In genomic region chr9:77460938-77461337, GRCh38 we compare ENCODE assay signal across 30 cellular contexts.
"Had no signal": no experiment of that assay in that cellular context is flagged by ENCODE, and none has a peak within 500 bp of the region (broad histone marks: within the 10 kb centered on the region; RNA-seq: fewer than 3 reads in every experiment).

No MANE protein-coding gene starts in this region.

- H3K36me3 ChIP-seq: ovary, right lobe of liver, sigmoid colon, suprapubic skin, tibial artery, transverse colon, upper lobe of right lung, uterus had no signal

- DNase-seq: naive thymus-derived CD4-positive, alpha-beta T cell; natural killer cell; nephron progenitor cell; occipital lobe; ovary; posterior cingulate gyrus; psoas muscle; right cardiac atrium; right lobe of liver; sigmoid colon; small intestine; stimulated activated CD4-positive, alpha-beta T cell treated with anti-CD3 and anti-CD28 coated beads, Interleukin-15, amount 100 ng/mL, for 24 hours; stimulated activated CD4-positive, alpha-beta T cell treated with anti-CD3 and anti-CD28 coated beads, Interleukin-2, amount 100 ng/mL, for 24 hours; stimulated activated CD4-positive, alpha-beta T cell treated with anti-CD3 and anti-CD28 coated beads, Interleukin-2, amount 100 ng/mL, for 48 hours; stimulated activated CD4-positive, alpha-beta T cell treated with anti-CD3 and anti-CD28 coated beads, Interleukin-4, amount 100 ng/mL, for 24 hours; stimulated activated naive B cell treated with anti-CD40 and anti-IgM and Interleukin-4, amounts not matched to agents 10 μg/mL and 1 μg/mL and 100 μg/mL, for 72 hours; stimulated activated naive CD4-positive, alpha-beta T cell treated with Interleukin-2 at 50 U/mL for 16 hours; substantia nigra; testis; tibial artery; transverse colon; upper lobe of right lung; uterus had no signal

- H3K9me3 Mint-ChIP-seq: naive thymus-derived CD4-positive, alpha-beta T cell; natural killer cell; stimulated activated effector memory CD8-positive, alpha-beta T cell treated with anti-CD3 and anti-CD28 coated beads, Interleukin-12 subunit alpha, Interleukin-12 subunit beta, amount 100 ng/mL, for 72 hours; stimulated activated naive B cell treated with anti-CD40 and anti-IgM and Interleukin-4, amounts not matched to agents 10 μg/mL and 1 μg/mL and 100 μg/mL, for 72 hours; stimulated activated naive CD8-positive, alpha-beta T cell treated with anti-CD3 and anti-CD28 coated beads, Interleukin-15, Interleukin-2, amounts not matched to agents 100 ng/mL and 50 ng/mL, for 24 hours had no signal

- H3K4me3 ChIP-seq: ovary, psoas muscle, right lobe of liver, sigmoid colon, suprapubic skin, testis, tibial artery, transverse colon, upper lobe of right lung, uterus had no signal

- H3K36me3 Mint-ChIP-seq: naive thymus-derived CD4-positive, alpha-beta T cell; natural killer cell; stimulated activated effector memory CD8-positive, alpha-beta T cell treated with anti-CD3 and anti-CD28 coated beads, Interleukin-12 subunit alpha, Interleukin-12 subunit beta, amount 100 ng/mL, for 72 hours; stimulated activated naive B cell treated with anti-CD40 and anti-IgM and Interleukin-4, amounts not matched to agents 10 μg/mL and 1 μg/mL and 100 μg/mL, for 72 hours; type B pancreatic cell had no signal

- H3K27ac ChIP-seq: ovary, parathyroid adenoma, psoas muscle, right lobe of liver, sigmoid colon, suprapubic skin, testis, tibial artery, transverse colon, upper lobe of right lung had no signal

- ATAC-seq: naive thymus-derived CD4-positive, alpha-beta T cell; natural killer cell; psoas muscle; right cardiac atrium; right lobe of liver; stimulated activated effector memory CD8-positive, alpha-beta T cell treated with anti-CD3 and anti-CD28 coated beads, Interleukin-12 subunit alpha, Interleukin-12 subunit beta, amount 100 ng/mL, for 72 hours; stimulated activated naive B cell treated with anti-CD40 and anti-IgM and Interleukin-4, amounts not matched to agents 10 μg/mL and 1 μg/mL and 100 μg/mL, for 72 hours; upper lobe of right lung had no signal

- H2AFZ ChIP-seq: parathyroid adenoma had no signal

- H3K79me2 ChIP-seq: parathyroid adenoma had no signal

- H3K9me3 ChIP-seq: ovary, psoas muscle, right lobe of liver, sigmoid colon, suprapubic skin, testis, tibial artery, transverse colon, upper lobe of right lung, uterus had no signal

- H3K9ac ChIP-seq: parathyroid adenoma had no signal

- H3K27ac Mint-ChIP-seq: naive thymus-derived CD4-positive, alpha-beta T cell; natural killer cell; nephron progenitor cell; progenitor cell of endocrine pancreas; stimulated activated effector memory CD8-positive, alpha-beta T cell treated with anti-CD3 and anti-CD28 coated beads, Interleukin-12 subunit alpha, Interleukin-12 subunit beta, amount 100 ng/mL, for 72 hours; stimulated activated naive B cell treated with anti-CD40 and anti-IgM and Interleukin-4, amounts not matched to agents 10 μg/mL and 1 μg/mL and 100 μg/mL, for 72 hours; stimulated activated naive CD8-positive, alpha-beta T cell treated with anti-CD3 and anti-CD28 coated beads, Interleukin-15, Interleukin-2, amounts not matched to agents 100 ng/mL and 50 ng/mL, for 24 hours; type B pancreatic cell had no signal

- H3K27me3 ChIP-seq: ovary, right lobe of liver, sigmoid colon, suprapubic skin, testis, tibial artery, transverse colon, upper lobe of right lung, uterus had no signal

- H3K4me3 Mint-ChIP-seq: naive thymus-derived CD4-positive, alpha-beta T cell; natural killer cell; nephron progenitor cell; neural crest cell; stimulated activated effector memory CD8-positive, alpha-beta T cell treated with anti-CD3 and anti-CD28 coated beads, Interleukin-12 subunit alpha, Interleukin-12 subunit beta, amount 100 ng/mL, for 72 hours; stimulated activated naive B cell treated with anti-CD40 and anti-IgM and Interleukin-4, amounts not matched to agents 10 μg/mL and 1 μg/mL and 100 μg/mL, for 72 hours; stimulated activated naive CD8-positive, alpha-beta T cell treated with anti-CD3 and anti-CD28 coated beads, Interleukin-15, Interleukin-2, amounts not matched to agents 100 ng/mL and 50 ng/mL, for 24 hours; type B pancreatic cell had no signal

- H3K4me1 ChIP-seq: parathyroid adenoma, psoas muscle, right lobe of liver, uterus had no signal
